ENCODE assay signal across 28 cellular contexts in genomic region chr2:41216978-41217377, GRCh38.
"Had no signal": no experiment of that assay in that cellular context is flagged by ENCODE, and none has a peak within 500 bp of the region (broad histone marks: within the 10 kb centered on the region; RNA-seq: fewer than 3 reads in every experiment).

No MANE protein-coding gene starts in this region.

- H3K4me1 ChIP-seq: foreskin keratinocyte, gastrocnemius medialis had no signal

- DNase-seq: activated CD4-positive, alpha-beta memory T cell treated with anti-CD3 and anti-CD28 coated beads, Interleukin-2, amount 10 ng/mL, durations not matched to agents 7 days and 5 days; activated CD4-positive, alpha-beta T cell treated with anti-CD3 and anti-CD28 coated beads for 1 hour; activated CD4-positive, alpha-beta T cell treated with anti-CD3 and anti-CD28 coated beads for 4 hours; activated CD4-positive, alpha-beta T cell treated with anti-CD3 and anti-CD28 coated beads, Interleukin-2, amount 10 ng/mL, durations not matched to agents 7 days and 5 days; activated CD4-positive, alpha-beta T cell treated with anti-CD3 and anti-CD28 coated beads, Interleukin-2, amount 50 U/mL, for 4 hours; activated CD8-positive, alpha-beta memory T cell treated with anti-CD3 and anti-CD28 coated beads, Interleukin-2, amount 50 U/mL, for 48 hours; activated gamma-delta T cell; activated naive CD4-positive, alpha-beta T cell; activated naive CD4-positive, alpha-beta T cell treated with anti-CD3 and anti-CD28 coated beads, Interleukin-2, amount 10 ng/mL, durations not matched to agents 7 days and 5 days; activated naive CD8-positive, alpha-beta T cell treated with anti-CD3 and anti-CD28 coated beads, Interleukin-2, amount 10 ng/mL, durations not matched to agents 7 days and 5 days; activated T-cell treated with anti-CD3 and anti-CD28 coated beads for 4 hours; activated T-cell treated with anti-CD3 and anti-CD28 coated beads, Interleukin-2, amount 50 U/mL, for 24 hours; activated T-cell treated with anti-CD3 and anti-CD28 coated beads, Interleukin-2, amount 50 U/mL, for 72 hours; brain microvascular endothelial cell; caudate nucleus; cortex of kidney; dermis blood vessel endothelial cell; effector CD4-positive, alpha-beta T cell; effector memory CD8-positive, alpha-beta T cell; erythroblast; foreskin keratinocyte; gastrocnemius medialis; T-helper 1 cell; T-helper 17 cell had no signal

- H3K27ac ChIP-seq: brain microvascular endothelial cell, esophagus muscularis mucosa, foreskin keratinocyte, gastrocnemius medialis, VCaP had no signal

- H3K36me3 ChIP-seq: brain microvascular endothelial cell, esophagus muscularis mucosa, gastrocnemius medialis had no signal

- H3K4me3 ChIP-seq: esophagus muscularis mucosa, gastrocnemius medialis had no signal

- H3K9me3 ChIP-seq: esophagus muscularis mucosa, gastrocnemius medialis had no signal

- H3K27me3 ChIP-seq: brain microvascular endothelial cell, esophagus muscularis mucosa, foreskin keratinocyte, gastrocnemius medialis had no signal

- ATAC-seq: activated naive CD4-positive, alpha-beta T cell treated with anti-CD3 and anti-CD28 coated beads, Interleukin-2, amount 50 U/mL, for 72 hours; activated T-cell treated with anti-CD3 and anti-CD28 coated beads, Interleukin-2, amount 50 U/mL, for 72 hours; effector memory CD8-positive, alpha-beta T cell; foreskin keratinocyte; gastrocnemius medialis; T-helper 17 cell; WTC11 had no signal
